ENCODE assay signal across 8 cellular contexts in the genomic region with DNA sequence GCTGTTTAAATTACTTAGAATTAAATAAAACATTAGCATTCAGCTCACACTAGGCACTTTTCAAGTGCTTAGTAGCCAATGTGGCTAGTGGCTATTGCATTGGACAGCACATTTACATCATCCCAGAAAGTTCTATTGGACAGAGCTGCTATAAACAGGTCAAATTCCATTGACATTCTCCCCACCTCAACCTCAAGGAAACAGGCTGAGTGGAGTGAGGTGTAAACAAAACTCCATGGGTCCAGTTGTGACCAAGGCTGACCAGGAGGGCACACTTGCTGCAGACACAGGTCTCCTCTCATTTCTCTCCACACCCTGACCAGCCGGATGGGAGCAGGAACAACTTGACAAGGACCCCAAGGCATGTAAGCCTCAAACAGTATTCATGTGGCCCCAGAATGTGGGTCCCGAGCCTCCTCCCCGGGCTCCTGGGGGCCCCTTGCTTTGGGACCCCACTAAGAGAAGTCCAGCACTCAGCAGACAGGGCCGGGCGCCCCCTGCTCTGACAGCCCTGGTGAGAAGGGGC. TPM values are rescaled to one million over a fixed set of nuclear protein-coding genes. Genes with fewer than 3 reads are reported as not detected.
DNase-seq lines count a peak whose midpoint lies in the region; ATAC-seq and TF ChIP-seq lines count a peak whose summit lies in the region.

No MANE protein-coding gene starts in this region.

- no peaks in the 10 kb centered on the region for H3K36me3 ChIP-seq in SJCRH30
- no peaks in the 10 kb centered on the region for H3K36me3 ChIP-seq in prostate gland

- TF ChIP-seq POLR2A in prostate gland (IDR thresholded peaks at IDR 0.05), result no peak

- intact Hi-C loops in prostate gland (cut with DNase I), result no loop called here

- 0% methylated on average over 5 of the region's 5 CpGs for WGBS in prostate gland

- TF ChIP-seq CTCF in fibroblast of villous mesenchyme (IDR thresholded peaks at IDR 0.05; ENCODE audit: insufficient read depth, low read depth, low read length) (no peak), prostate gland (IDR thresholded peaks at IDR 0.05) (no peak), GM13976 (IDR thresholded peaks at IDR 0.05; ENCODE audit: borderline replicate concordance, control extremely low read depth, extremely low read depth, insufficient read depth, missing control alignments) (no peak)

- in situ Hi-C loops in GM13976 (cut with MboI; ENCODE audit: low sequenced_read_pairs, unreplicated experiment), result no loop called here

- H3K27me3 ChIP-seq in SJCRH30, result peaks cover 6% of the 10 kb centered on the region; the same call in 1 of the 2 replicates
- no peaks in the 10 kb centered on the region for H3K27me3 ChIP-seq in prostate gland (replicated peaks; ENCODE audit: insufficient read depth)

- DNase-seq in SJCRH30, result no peak
- DNase-seq in fibroblast of villous mesenchyme (ENCODE audit: low read depth), result no peak
- no peak for DNase-seq in prostate gland (ENCODE audit: low spot score)
- DNase-seq in NCI-H2081 (lab: John Stamatoyannopoulos, UW), result no peak
- DNase-seq in activated gamma-delta T cell treated with Interleukin-2 at 50 U/mL for 16 hours, result no peak
- no peak for DNase-seq in GM13976 (ENCODE audit: low spot score)

- H3K4me3 ChIP-seq in GM08714 (ENCODE audit: low read length) (peak overlapping the region; percentile 12; the same call in 1 of the 2 replicates), SJCRH30 (peak overlapping the region; percentile 61), fibroblast of villous mesenchyme (ENCODE audit: low read depth, low read length) (peak overlapping the region; percentile 56), prostate gland (peak overlapping the region; percentile 58 to 67)

- no peaks in the 10 kb centered on the region for H3K9me3 ChIP-seq in SJCRH30 (replicated peaks)
- no peaks in the 10 kb centered on the region for H3K9me3 ChIP-seq in prostate gland

- H3K4me1 ChIP-seq in SJCRH30 (no peaks in the 10 kb centered on the region), prostate gland (replicated peaks) (no peaks in the 10 kb centered on the region)

- H3K27ac ChIP-seq in SJCRH30 (no peak overlapping the region), prostate gland (peak overlapping the region; percentile 38 to 66)

- no peak for ATAC-seq in GM19324 (IDR thresholded peaks at IDR 0.05; ENCODE audit: low FRiP score, unreplicated experiment)

RNA-seq across cellular contexts. Expression of gene C17orf113, which starts 0.5 kb away (rescaled TPM):
- total RNA-seq in SJCRH30 (2014; rRNA removed; shearing (Covaris generic)), result 0.18 and 0.49 TPM in 2 replicates
- total RNA-seq in fibroblast of villous mesenchyme (under 0.01 and 0.32 TPM in 2 replicates), prostate gland (1 to 10 TPM; 4.2 to 4.8 TPM)

RNA-seq across cellular contexts. Expression of gene NKIRAS2, which starts 30.0 kb away (rescaled TPM):
- total RNA-seq in SJCRH30 (2014; rRNA removed; shearing (Covaris generic)), result 80.3 and 81.6 TPM in 2 replicates
- total RNA-seq in fibroblast of villous mesenchyme, result 34.5 and 35.8 TPM in 2 replicates
- 10 to 100 TPM; 38.8 to 98.8 TPM for total RNA-seq in prostate gland

RNA-seq across cellular contexts. Expression of gene DNAJC7, which starts 32.7 kb away (rescaled TPM):
- 103 and 104 TPM in 2 replicates for total RNA-seq in SJCRH30 (2014; rRNA removed; shearing (Covaris generic))
- total RNA-seq in fibroblast of villous mesenchyme (63.8 and 80.7 TPM in 2 replicates), prostate gland (10 to 100 TPM; 57.8 to 60.4 TPM)

RNA-seq across cellular contexts. Expression of gene ZNF385C, which starts 48.4 kb away (rescaled TPM):
- 1.3 and 1.5 TPM in 2 replicates for total RNA-seq in SJCRH30 (2014; rRNA removed; shearing (Covaris generic))
- total RNA-seq in fibroblast of villous mesenchyme (not detected in 2 replicates), prostate gland (10 to 100 TPM in 1 of 2 donors, 1 to 10 TPM in 1; 2.3 to 11.8 TPM)

Comparison
In these comparisons a context has a peak if more than half of its experiments do, and no peak if none do; other contexts are left out.
1. H3K4me3 ChIP-seq: peak in every context shown above with its lines; median percentile 62 in prostate gland; 61 in SJCRH30; 56 in fibroblast of villous mesenchyme; 12 in GM08714.